In genomic region chr5:71767661-71768060, GRCh38 we compare ENCODE assay signal across 24 cellular contexts. TPM values are rescaled to one million over a fixed set of nuclear protein-coding genes. Genes with fewer than 3 reads are reported as not detected.
"Had no signal": no experiment of that assay in that cellular context is flagged by ENCODE, and none has a peak within 500 bp of the region (broad histone marks: within the 10 kb centered on the region; RNA-seq: fewer than 3 reads in every experiment).

No MANE protein-coding gene starts in this region.

- H3K4me3 ChIP-seq: adrenal gland, coronary artery, hepatocyte, left lung, mucosa of descending colon, pancreas, stomach, thoracic aorta had no signal

- H3K4me1 ChIP-seq: adrenal gland, left lung, pancreas, stomach had no signal

- H3K9me3 Mint-ChIP-seq: activated CD8-positive, alpha-beta T cell treated with anti-CD3 and anti-CD28 coated beads for 36 hours; activated T-cell treated with anti-CD3 and anti-CD28 coated beads, Interleukin-2, amount 50 U/mL, for 4 hours; naive thymus-derived CD8-positive, alpha-beta T cell had no signal

- H3K27me3 ChIP-seq: adrenal gland, hepatocyte, left lung, pancreas, stomach had no signal

- H3K36me3 ChIP-seq: adrenal gland, left lung, pancreas, stomach, thoracic aorta had no signal

- H3K4me3 Mint-ChIP-seq: activated CD8-positive, alpha-beta T cell treated with anti-CD3 and anti-CD28 coated beads for 36 hours; activated T-cell treated with anti-CD3 and anti-CD28 coated beads, Interleukin-2, amount 50 U/mL, for 4 hours; naive thymus-derived CD8-positive, alpha-beta T cell; WTC11 had no signal

- H3K4me2 ChIP-seq: hepatocyte had no signal

- ATAC-seq: activated CD8-positive, alpha-beta T cell treated with anti-CD3 and anti-CD28 coated beads for 36 hours; activated T-cell treated with anti-CD3 and anti-CD28 coated beads, Interleukin-2, amount 50 U/mL, for 4 hours; left lung; mucosa of descending colon; naive thymus-derived CD8-positive, alpha-beta T cell; pancreas; sciatic nerve; WTC11 had no signal

- H3K27ac Mint-ChIP-seq: activated CD8-positive, alpha-beta T cell treated with anti-CD3 and anti-CD28 coated beads for 36 hours; naive thymus-derived CD8-positive, alpha-beta T cell; WTC11 had no signal

- H3K27ac ChIP-seq: adrenal gland, coronary artery, hepatocyte, left lung, pancreas, stomach, thoracic aorta had no signal

- H2AFZ ChIP-seq: hepatocyte had no signal

- H3K79me2 ChIP-seq: hepatocyte had no signal

- DNase-seq: activated CD4-positive, alpha-beta T cell treated with anti-CD3 and anti-CD28 coated beads for 48 hours; activated CD8-positive, alpha-beta T cell treated with anti-CD3 and anti-CD28 coated beads for 36 hours; activated effector memory CD4-positive, alpha-beta T cell treated with Interleukin-2 at 50 U/mL for 16 hours; activated naive CD4-positive, alpha-beta T cell treated with anti-CD3 and anti-CD28 coated beads, Interleukin-2, amount 50 U/mL, for 16 hours; activated T-cell treated with anti-CD3 and anti-CD28 coated beads, Interleukin-2, amount 50 U/mL, for 4 hours; adrenal gland; caudate nucleus; effector CD8-positive, alpha-beta T cell; left lung; mucosa of descending colon; naive thymus-derived CD8-positive, alpha-beta T cell; pancreas; stimulated activated CD4-positive, alpha-beta T cell treated with anti-CD3 and anti-CD28 coated beads, Interleukin-1b, Interleukin-23, amount 100 ng/mL, for 48 hours; stomach; T-helper 2 cell had no signal

- H3K9me3 ChIP-seq: adrenal gland, left lung, mucosa of descending colon, pancreas, stomach, thoracic aorta had no signal

RNA-seq across cellular contexts. Expression of gene CARTPT, which starts 48.6 kb away (rescaled TPM):
- total RNA-seq: activated CD8-positive, alpha-beta T cell treated with anti-CD3 and anti-CD28 coated beads for 36 hours; activated T-cell treated with anti-CD3 and anti-CD28 coated beads, Interleukin-2, amount 50 U/mL, for 4 hours; fibroblast of lung; glomerular endothelial cell; left lung; naive thymus-derived CD8-positive, alpha-beta T cell; pancreas; sciatic nerve; ureter; WTC11 had no signal
- polyA plus RNA-seq: fibroblast of lung; hepatocyte; keratinocyte; naive thymus-derived CD8-positive, alpha-beta T cell had no signal
